Comparison of ENCODE assay signal across 8 cellular contexts in genomic region chrX:78106651-78106986, GRCh38. TPM values are rescaled to one million over a fixed set of nuclear protein-coding genes. Genes with fewer than 3 reads are reported as not detected.
DNase-seq lines count a peak whose midpoint lies in the region; ATAC-seq and TF ChIP-seq lines count a peak whose summit lies in the region.

No MANE protein-coding gene starts in this region.

- no peaks in the 10 kb centered on the region for H3K27me3 Mint-ChIP-seq in activated naive CD8-positive, alpha-beta T cell treated with anti-CD3 and anti-CD28 coated beads, Interleukin-2, amount 50 U/mL, for 24 hours

- H3K27ac Mint-ChIP-seq in activated naive CD8-positive, alpha-beta T cell treated with anti-CD3 and anti-CD28 coated beads, Interleukin-2, amount 50 U/mL, for 24 hours: peak overlapping the region; percentile 90

- peak overlapping the region; percentile 98 for H3K27ac ChIP-seq in HL-60 (replicated peaks)
- H3K27ac ChIP-seq in mesenchymal stem cell (ENCODE audit: low read length, poor library complexity, severe bottlenecking): no peak overlapping the region

- no peak overlapping the region for H2AK5ac ChIP-seq in mesenchymal stem cell (ENCODE audit: low read length, severe bottlenecking)

- H3K4me3 Mint-ChIP-seq in activated naive CD8-positive, alpha-beta T cell treated with anti-CD3 and anti-CD28 coated beads, Interleukin-2, amount 50 U/mL, for 24 hours: peak overlapping the region; percentile 94

- H3K14ac ChIP-seq in mesenchymal stem cell (ENCODE audit: low read length in 2 of 2): no peak overlapping the region

- TF ChIP-seq CTCF in BE2C (IDR thresholded peaks at IDR 0.05; ENCODE audit: low read depth, low read length) (no peak), HL-60 (IDR thresholded peaks at IDR 0.05; ENCODE audit: insufficient read depth, low read length) (no peak)

- no peak overlapping the region for H3K4me2 ChIP-seq in mesenchymal stem cell (ENCODE audit: low read length, poor library complexity, severe bottlenecking)

- H3K36me3 ChIP-seq in BE2C (peaks cover 24% of the 10 kb centered on the region), mesenchymal stem cell (ENCODE audit: control insufficient read depth in 1 of 2, insufficient read depth in 2 of 2, low read depth in 1 of 2, low read length in 2 of 2) (peaks cover 3 to 27% of the 10 kb centered on the region in 2 experiments)

- H3K9me3 Mint-ChIP-seq in activated naive CD8-positive, alpha-beta T cell treated with anti-CD3 and anti-CD28 coated beads, Interleukin-2, amount 50 U/mL, for 24 hours: no peaks in the 10 kb centered on the region

- H3K23ac ChIP-seq in mesenchymal stem cell (ENCODE audit: low read length in 2 of 2): no peak overlapping the region

- no peak overlapping the region for H3K9ac ChIP-seq in mesenchymal stem cell (ENCODE audit: low read length)

- no peak overlapping the region for H4K91ac ChIP-seq in mesenchymal stem cell (ENCODE audit: low read length)

- no peak overlapping the region for H3K4ac ChIP-seq in mesenchymal stem cell (ENCODE audit: low read depth in 1 of 2, low read length in 2 of 2)

- peaks cover 54% of the 10 kb centered on the region for H3K4me1 Mint-ChIP-seq in activated naive CD8-positive, alpha-beta T cell treated with anti-CD3 and anti-CD28 coated beads, Interleukin-2, amount 50 U/mL, for 24 hours

- H3K27me3 ChIP-seq in BE2C (no peaks in the 10 kb centered on the region), HL-60 (ENCODE audit: insufficient read depth, poor library complexity, severe bottlenecking) (no peaks in the 10 kb centered on the region), mononuclear cell (ENCODE audit: insufficient read depth, low read length) (no peaks in the 10 kb centered on the region), mesenchymal stem cell (ENCODE audit: control insufficient read depth in 1 of 2, insufficient read depth in 1 of 2, low read length in 2 of 2) (no peaks in the 10 kb centered on the region)

- H3K4me3 ChIP-seq in BE2C (ENCODE audit: low read depth, low read length) (peak overlapping the region; percentile 93), HL-60 (replicated peaks; ENCODE audit: insufficient read depth, low read length) (peak overlapping the region; percentile 58), mononuclear cell (ENCODE audit: low read length) (peak overlapping the region; percentile 99), mesenchymal stem cell (ENCODE audit: insufficient read depth in 1 of 2, low read depth in 1 of 2, low read length in 2 of 2) (peak overlapping the region in 1 of 2 experiments; percentile 94)

- no peak overlapping the region for H2BK5ac ChIP-seq in mesenchymal stem cell (ENCODE audit: low read depth, low read length, poor library complexity, severe bottlenecking)

- H3K9me3 ChIP-seq in BE2C: no peaks in the 10 kb centered on the region
- no peaks in the 10 kb centered on the region for H3K9me3 ChIP-seq in mononuclear cell (ENCODE audit: low read depth, low read length)
- H3K9me3 ChIP-seq in mesenchymal stem cell (ENCODE audit: control insufficient read depth, low read length): no peaks in the 10 kb centered on the region

- 100% methylated on average over 1 of the region's 1 CpG for WGBS in mesenchymal stem cell

- no peak overlapping the region for H2AFZ ChIP-seq in mesenchymal stem cell (ENCODE audit: low read depth, low read length)

- H2BK12ac ChIP-seq in mesenchymal stem cell (ENCODE audit: low read length in 2 of 2): no peak overlapping the region

- no peaks in the 10 kb centered on the region for H3K79me1 ChIP-seq in mesenchymal stem cell (replicated peaks; ENCODE audit: low read length, poor library complexity, severe bottlenecking)

- no peak for ATAC-seq in activated naive CD8-positive, alpha-beta T cell treated with anti-CD3 and anti-CD28 coated beads, Interleukin-2, amount 50 U/mL, for 24 hours
- ATAC-seq in GM21447 (IDR thresholded peaks at IDR 0.05; ENCODE audit: unreplicated experiment) (no peak), GM18517 (IDR thresholded peaks at IDR 0.05; ENCODE audit: unreplicated experiment) (no peak)

- no peak overlapping the region for H4K8ac ChIP-seq in mesenchymal stem cell (ENCODE audit: low read length)

- H2BK15ac ChIP-seq in mesenchymal stem cell (ENCODE audit: low read depth, poor library complexity, severe bottlenecking): no peak overlapping the region

- no peak overlapping the region for H2BK120ac ChIP-seq in mesenchymal stem cell (ENCODE audit: low read depth, low read length)

- peaks cover 60% of the 10 kb centered on the region for H3K36me3 Mint-ChIP-seq in activated naive CD8-positive, alpha-beta T cell treated with anti-CD3 and anti-CD28 coated beads, Interleukin-2, amount 50 U/mL, for 24 hours (ENCODE audit: low read depth)

- H3K18ac ChIP-seq in mesenchymal stem cell (ENCODE audit: low read depth in 1 of 2, low read length in 2 of 2): no peak overlapping the region

- DNase-seq in BE2C (no peak), HL-60 (ENCODE audit: low read depth in 1 of 2, low spot score in 1 of 2) (peak in 1 of 2 experiments; percentile 14), NCI-H82 (lab: John Stamatoyannopoulos, UW) (no peak), mesenchymal stem cell (no peak)
- DNase-seq in activated naive CD8-positive, alpha-beta T cell treated with anti-CD3 and anti-CD28 coated beads, Interleukin-2, amount 50 U/mL, for 24 hours: no peak

- H3K4me1 ChIP-seq in BE2C (no peaks in the 10 kb centered on the region), mononuclear cell (ENCODE audit: insufficient read depth, low read length) (peaks cover 53% of the 10 kb centered on the region), mesenchymal stem cell (ENCODE audit: control insufficient read depth, insufficient read depth, low read depth, low read length) (peaks cover 2% of the 10 kb centered on the region)

RNA-seq across cellular contexts. Expression of gene PGK1, which starts 2.6 kb away (rescaled TPM):
- 564 TPM for polyA plus RNA-seq in BE2C (2012; ENCODE audit: insufficient read depth, insufficient read length, low read depth)
- total RNA-seq in mononuclear cell: 217 TPM
- polyA plus RNA-seq in mesenchymal stem cell (2013, experiment 1 of 2): 158 TPM
- 172 TPM for polyA plus RNA-seq in mesenchymal stem cell (2013, experiment 2 of 2)

RNA-seq across cellular contexts. Expression of gene TAF9B, which starts 32.8 kb away (rescaled TPM):
- 12.1 TPM for polyA plus RNA-seq in BE2C (2012; ENCODE audit: insufficient read depth, insufficient read length, low read depth)
- 15.5 TPM for total RNA-seq in mononuclear cell
- 16.3 TPM for polyA plus RNA-seq in mesenchymal stem cell (2013, experiment 1 of 2)
- polyA plus RNA-seq in mesenchymal stem cell (2013, experiment 2 of 2): 16.6 TPM
